ENCODE assay signal across 8 cellular contexts in genomic region chr5:100901851-100902341, GRCh38. TPM values are rescaled to one million over a fixed set of nuclear protein-coding genes. Genes with fewer than 3 reads are reported as not detected.
DNase-seq lines count a peak whose midpoint lies in the region; ATAC-seq and TF ChIP-seq lines count a peak whose summit lies in the region.

No MANE protein-coding gene starts in this region.

- H2AFZ ChIP-seq in PC-9, result no peak overlapping the region; the same call in 1 of the 2 replicates

- H3K9me3 Mint-ChIP-seq in activated naive CD4-positive, alpha-beta T cell treated with anti-CD3 and anti-CD28 coated beads, Interleukin-2, amount 10 ng/mL, durations not matched to agents 7 days and 5 days, result no peaks in the 10 kb centered on the region

- DNase-seq in NCI-H510A treated with DMSO at 0.1 percent for 48 hours (lab: John Stamatoyannopoulos, UW) (peak; percentile 38), NCI-H510A (lab: John Stamatoyannopoulos, UW) (no peak), PC-9 (peak in 1 of 2 experiments; percentile 9), heart right ventricle (peak in 1 of 2 donors; percentile 66), NCI-H1436 treated with DMSO at 0.1 percent for 48 hours (lab: John Stamatoyannopoulos, UW) (no peak), cortex of kidney (lab: John Stamatoyannopoulos, UW) (no peak)
- DNase-seq in activated naive CD4-positive, alpha-beta T cell treated with anti-CD3 and anti-CD28 coated beads, Interleukin-2, amount 10 ng/mL, durations not matched to agents 7 days and 5 days, result peak; percentile 78

- H3K27ac Mint-ChIP-seq in activated naive CD4-positive, alpha-beta T cell treated with anti-CD3 and anti-CD28 coated beads, Interleukin-2, amount 10 ng/mL, durations not matched to agents 7 days and 5 days, result peak overlapping the region; percentile 99

- H3K9me3 ChIP-seq in PC-9 (ENCODE audit: insufficient read depth, low read depth) (no peaks in the 10 kb centered on the region), heart right ventricle (no peaks in the 10 kb centered on the region)

- H3K27me3 ChIP-seq in PC-9 (ENCODE audit: insufficient read depth, low read depth) (peaks cover 12% of the 10 kb centered on the region; the same call in 1 of the 2 replicates), heart right ventricle (peaks cover 0 to 13% (median 0%) of the 10 kb centered on the region in 7 donors), rectal smooth muscle tissue (ENCODE audit: control insufficient read depth, insufficient read depth, low read length) (peaks cover 3% of the 10 kb centered on the region)

- no peaks in the 10 kb centered on the region for H3K79me2 ChIP-seq in PC-9 (ENCODE audit: low read depth)

- intact Hi-C loops in PC-9 (cut with micrococcal nuclease; ENCODE audit: unreplicated experiment) (loop anchor here (2.0 to 5.0 kb wide), 4 partner anchors 61 to 485 kb away; no protein-coding TSS in a partner anchor), heart right ventricle (cut with DNase I) (loop anchor here in 5 of 10 donors (5.0 to 10.0 kb wide), 12 partner anchors 50 to 367 kb away; partner anchors contain the start of gene FAM174A (in 2 of the 5))

- BruUV-seq in PC-9 (replicated peaks; lab: Mats Ljungman, UMichigan), result TSS peak; percentile 11

- CTCF ChIA-PET in PC-9 (lab: Charles Lee), result no interaction called here
- CTCF ChIA-PET in activated naive CD4-positive, alpha-beta T cell treated with anti-CD3 and anti-CD28 coated beads, Interleukin-2, amount 10 ng/mL, durations not matched to agents 7 days and 5 days (lab: Charles Lee), result interaction anchor here (0.9 to 4.2 kb wide), 11 partner anchors 13 to 279 kb away, joined by 3 to 31 read pairs (median 4); no protein-coding TSS in a partner anchor

- no peaks in the 10 kb centered on the region for H4K20me1 ChIP-seq in PC-9 (ENCODE audit: insufficient read depth)

- POLR2A ChIA-PET in PC-9 (lab: Charles Lee; ENCODE audit: unreplicated experiment), result no interaction called here

- peaks cover 30% of the 10 kb centered on the region for H3K4me1 ChIP-seq in PC-9 (replicated peaks; ENCODE audit: insufficient read depth)
- peaks cover 0 to 44% (median 15%) of the 10 kb centered on the region in 9 donors for H3K4me1 ChIP-seq in heart right ventricle
- no peaks in the 10 kb centered on the region for H3K4me1 ChIP-seq in rectal smooth muscle tissue (ENCODE audit: control insufficient read depth, insufficient read depth, low read length)

- H3K4me3 ChIP-seq in PC-9 (peak overlapping the region; percentile 54; the same call in 1 of the 2 replicates), heart right ventricle (peak overlapping the region; percentile 39 to 75 (median 61)), rectal smooth muscle tissue (ENCODE audit: low read length) (peak overlapping the region; percentile 76)

- H3F3A ChIP-seq in PC-9 (ENCODE audit: insufficient read depth, low read depth), result no peaks in the 10 kb centered on the region; the same call in 1 of the 2 replicates

- WGBS in heart right ventricle, 2 donors, result 4 to 6% methylated on average over 9 of the region's 9 CpGs

- peaks cover 53% of the 10 kb centered on the region for H3K4me1 Mint-ChIP-seq in activated naive CD4-positive, alpha-beta T cell treated with anti-CD3 and anti-CD28 coated beads, Interleukin-2, amount 10 ng/mL, durations not matched to agents 7 days and 5 days

- H3K36me3 ChIP-seq in PC-9 (ENCODE audit: low read depth) (no peaks in the 10 kb centered on the region), heart right ventricle (no peaks in the 10 kb centered on the region), rectal smooth muscle tissue (ENCODE audit: control insufficient read depth, insufficient read depth, low read length) (no peaks in the 10 kb centered on the region)

- no peak overlapping the region for H3K9ac ChIP-seq in rectal smooth muscle tissue (ENCODE audit: low read length)

- peak; percentile 57 to 80 (median 66) for ATAC-seq in heart right ventricle

- no peak for TF ChIP-seq CTCF in PC-9 (conservative IDR thresholded peaks at IDR 0.05)
- no peak for TF ChIP-seq CTCF in heart right ventricle (IDR thresholded peaks at IDR 0.05)

- H3K27ac ChIP-seq in PC-9, result no peak overlapping the region
- H3K27ac ChIP-seq in heart right ventricle, result peak overlapping the region in 9 of 10 donors; percentile 75 to 96 (median 87)
- no peak overlapping the region for H3K27ac ChIP-seq in rectal smooth muscle tissue (ENCODE audit: low read depth, low read length)

- H3K27me3 Mint-ChIP-seq in activated naive CD4-positive, alpha-beta T cell treated with anti-CD3 and anti-CD28 coated beads, Interleukin-2, amount 10 ng/mL, durations not matched to agents 7 days and 5 days, result no peaks in the 10 kb centered on the region

- peak overlapping the region; percentile 99 for H3K4me3 Mint-ChIP-seq in activated naive CD4-positive, alpha-beta T cell treated with anti-CD3 and anti-CD28 coated beads, Interleukin-2, amount 10 ng/mL, durations not matched to agents 7 days and 5 days

- H3K4me2 ChIP-seq in PC-9, result peak overlapping the region; percentile 91

- peaks cover 30% of the 10 kb centered on the region for H3K36me3 Mint-ChIP-seq in activated naive CD4-positive, alpha-beta T cell treated with anti-CD3 and anti-CD28 coated beads, Interleukin-2, amount 10 ng/mL, durations not matched to agents 7 days and 5 days

- no peaks in the 10 kb centered on the region for H3K9me2 ChIP-seq in PC-9 (ENCODE audit: insufficient read depth)

RNA-seq across cellular contexts. Expression of gene ST8SIA4, which starts 1.2 kb away (rescaled TPM):
- total RNA-seq in PC-9 (2021) (2.1 and 2.4 TPM in 2 replicates), heart right ventricle (10 to 100 TPM in 1 of 10 donors, 1 to 10 TPM in 9; 1.6 to 12.9 (median 5.1) TPM)
- 1 to 10 TPM in 1 of 2 donors, under 1 TPM in 1; 0.70 to 1.5 TPM for polyA plus RNA-seq in heart right ventricle

Comparison
In these comparisons a context has a peak if more than half of its experiments do, and no peak if none do; other contexts are left out.
1. DNase-seq: peak in NCI-H510A treated with DMSO at 0.1 percent for 48 hours (single experiment) and activated naive CD4-positive, alpha-beta T cell treated with anti-CD3 and anti-CD28 coated beads, Interleukin-2, amount 10 ng/mL, durations not matched to agents 7 days and 5 days (single experiment); none in NCI-H510A (single experiment), NCI-H1436 treated with DMSO at 0.1 percent for 48 hours (single experiment) and cortex of kidney (single experiment).
2. H3K27ac ChIP-seq: peak in heart right ventricle (9 of 10); none in PC-9 (single experiment) and rectal smooth muscle tissue (single experiment).
3. Peak in every context shown above with its lines, with median percentiles within 50 percentile points of each other: H3K4me3 ChIP-seq.